Comparison of ENCODE assay signal across 1 cellular context in the genomic region with DNA sequence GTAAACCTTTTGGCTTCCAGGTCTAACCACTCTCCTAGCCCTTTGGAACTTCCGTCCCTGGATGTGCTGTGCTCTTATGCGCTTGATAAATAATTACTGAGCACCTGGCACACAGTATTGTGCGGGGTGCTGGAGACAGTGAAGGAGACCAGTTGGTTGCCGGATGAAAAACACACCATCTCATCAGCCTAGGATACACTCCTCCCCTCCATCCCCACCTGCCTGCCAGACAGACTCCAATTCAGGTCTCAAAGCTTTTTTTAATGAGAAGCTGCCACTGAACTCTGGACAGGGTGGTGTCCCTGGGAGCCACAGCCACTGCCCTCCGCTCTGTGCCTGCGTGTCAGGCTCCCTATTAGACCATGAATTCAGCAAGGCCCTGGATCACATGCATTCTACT.
A peak's percentile ranks its signal among the peaks of the same experiment; 100 is the strongest.
TF ChIP-seq lines count a peak whose summit lies in the region.

No MANE protein-coding gene starts in this region.

TF ChIP-seq in HepG2, 621 proteins besides CTCF, POLR2A, EP300 and RAD21 (continued from another document):
- TF ChIP-seq, protein P1, sequence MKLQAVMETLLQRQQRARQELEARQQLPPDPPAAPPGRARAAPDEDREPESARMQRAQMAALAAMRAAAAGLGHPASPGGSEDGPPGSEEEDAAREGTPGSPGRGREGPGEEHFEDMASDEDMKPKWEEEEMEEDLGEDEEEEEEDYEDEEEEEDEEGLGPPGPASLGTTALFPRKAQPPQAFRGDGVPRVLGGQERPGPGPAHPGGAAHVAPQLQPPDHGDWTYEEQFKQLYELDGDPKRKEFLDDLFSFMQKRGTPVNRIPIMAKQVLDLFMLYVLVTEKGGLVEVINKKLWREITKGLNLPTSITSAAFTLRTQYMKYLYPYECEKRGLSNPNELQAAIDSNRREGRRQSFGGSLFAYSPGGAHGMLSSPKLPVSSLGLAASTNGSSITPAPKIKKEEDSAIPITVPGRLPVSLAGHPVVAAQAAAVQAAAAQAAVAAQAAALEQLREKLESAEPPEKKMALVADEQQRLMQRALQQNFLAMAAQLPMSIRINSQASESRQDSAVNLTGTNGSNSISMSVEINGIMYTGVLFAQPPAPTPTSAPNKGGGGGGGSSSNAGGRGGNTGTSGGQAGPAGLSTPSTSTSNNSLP (IDR thresholded peaks at IDR 0.05; ENCODE audit: low read depth, low read length), result 0 out of 2 replicates have a peak, but pooled peaks have one; percentile 14
- TF ChIP-seq ZXDC (CRISPR knock-in tag; IDR thresholded peaks at IDR 0.05), result no peak
- TF ChIP-seq KLF13 (CRISPR knock-in tag; IDR thresholded peaks at IDR 0.05), result no peak
- TF ChIP-seq ARNTL (CRISPR knock-in tag; IDR thresholded peaks at IDR 0.05), result no peak
- no peak for TF ChIP-seq ZNF143 (CRISPR knock-in tag; IDR thresholded peaks at IDR 0.05)
- TF ChIP-seq, protein P2, sequence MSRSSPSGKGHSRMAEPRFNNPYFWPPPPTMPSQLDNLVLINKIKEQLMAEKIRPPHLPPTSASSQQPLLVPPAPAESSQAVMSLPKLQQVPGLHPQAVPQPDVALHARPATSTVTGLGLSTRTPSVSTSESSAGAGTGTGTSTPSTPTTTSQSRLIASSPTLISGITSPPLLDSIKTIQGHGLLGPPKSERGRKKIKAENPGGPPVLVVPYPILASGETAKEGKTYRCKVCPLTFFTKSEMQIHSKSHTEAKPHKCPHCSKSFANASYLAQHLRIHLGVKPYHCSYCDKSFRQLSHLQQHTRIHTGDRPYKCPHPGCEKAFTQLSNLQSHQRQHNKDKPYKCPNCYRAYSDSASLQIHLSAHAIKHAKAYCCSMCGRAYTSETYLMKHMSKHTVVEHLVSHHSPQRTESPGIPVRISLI (CRISPR knock-in tag; IDR thresholded peaks at IDR 0.05; ENCODE audit: borderline replicate concordance), result peak; percentile 22; the same call in 1 of the 2 replicates
- no peak for TF ChIP-seq ZBTB10 (CRISPR knock-in tag; IDR thresholded peaks at IDR 0.05; ENCODE audit: borderline replicate concordance)
- peak; percentile 46 for TF ChIP-seq HNF4A (CRISPR knock-in tag; IDR thresholded peaks at IDR 0.05)
- 0 out of 2 replicates have a peak, but pooled peaks have one; percentile 30 for TF ChIP-seq ZNF607 (CRISPR knock-in tag; IDR thresholded peaks at IDR 0.05; ENCODE audit: borderline replicate concordance)
- no peak for TF ChIP-seq HNRNPLL (IDR thresholded peaks at IDR 0.05; ENCODE audit: low read depth, low read length, poor library complexity, severe bottlenecking)
- TF ChIP-seq ZFX (CRISPR knock-in tag; IDR thresholded peaks at IDR 0.05; ENCODE audit: low read depth), result 0 out of 2 replicates have a peak, but pooled peaks have one; percentile 23
- peak; percentile 77; the same call in 1 of the 2 replicates for TF ChIP-seq ZBTB38 (CRISPR knock-in tag; IDR thresholded peaks at IDR 0.05)
- TF ChIP-seq NFYC (CRISPR knock-in tag; IDR thresholded peaks at IDR 0.05), result no peak
